9 cellular contexts compared by ENCODE assay signal in the genomic region with DNA sequence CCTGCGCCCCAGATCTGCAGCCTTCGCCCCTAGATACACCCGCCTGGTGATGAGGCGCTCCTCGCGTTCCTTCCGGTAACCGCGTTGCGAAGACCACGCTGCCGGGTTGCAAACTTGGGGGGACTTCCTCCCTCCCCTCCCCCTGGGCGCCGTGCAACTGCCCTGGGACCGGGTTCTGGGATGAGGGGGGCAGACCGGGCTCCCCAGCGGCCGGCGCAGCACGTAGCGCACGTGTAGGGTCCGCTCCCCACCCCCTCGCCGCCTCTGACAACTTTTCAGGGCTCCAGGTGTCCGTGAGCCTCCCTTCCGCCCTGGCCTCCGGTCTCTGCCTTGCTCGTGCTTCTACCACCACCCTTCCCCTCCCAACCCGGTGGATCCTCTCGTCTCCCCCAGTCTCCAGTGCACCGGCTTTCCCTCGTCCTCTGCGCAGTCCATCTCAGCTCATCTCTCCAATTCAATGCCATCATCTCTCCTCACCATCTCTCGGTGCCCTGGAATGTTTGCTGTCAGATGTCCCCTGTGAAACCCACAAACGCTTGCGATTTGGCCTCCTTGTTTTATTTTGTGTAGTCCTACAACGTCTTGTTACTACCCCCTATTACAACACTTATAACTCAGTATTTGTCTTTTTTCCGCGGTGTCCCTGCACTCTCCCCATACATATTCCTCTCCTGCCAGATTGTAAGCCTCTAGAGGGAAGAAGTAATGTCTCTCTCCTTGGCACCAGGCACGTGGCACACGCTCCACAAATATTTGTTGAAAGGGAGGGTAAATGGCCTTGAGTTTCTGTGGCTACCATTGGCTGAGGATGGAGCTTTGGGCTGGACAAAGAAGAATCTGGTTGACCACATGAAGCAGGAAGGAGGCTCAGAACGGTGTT. TPM values are rescaled to one million over a fixed set of nuclear protein-coding genes. Genes with fewer than 3 reads are reported as not detected.
DNase-seq lines count a peak whose midpoint lies in the region; ATAC-seq and TF ChIP-seq lines count a peak whose summit lies in the region.
"Had no signal": no experiment of that assay in that cellular context is flagged by ENCODE, and none has a peak within 500 bp of the region (broad histone marks: within the 10 kb centered on the region; RNA-seq: fewer than 3 reads in every experiment).

No MANE protein-coding gene starts in this region.

- peak overlapping the region; percentile 82 to 90 for H3K27ac Mint-ChIP-seq in natural killer cell

- peaks cover 26 to 45% of the 10 kb centered on the region in 2 donors for H3K4me1 Mint-ChIP-seq in natural killer cell

- DNase-seq in DMS 273 (lab: John Stamatoyannopoulos, UW; ENCODE audit: unreplicated experiment) = peak; percentile 62
- no peak for DNase-seq in DMS 273 treated with DMSO at 0.1 percent for 48 hours (lab: John Stamatoyannopoulos, UW)
- peak; percentile 22 to 34 for DNase-seq in activated CD4-positive, alpha-beta T cell treated with anti-CD3 and anti-CD28 coated beads for 4 hours
- peak; percentile 37 to 45 for DNase-seq in erythroblast (lab: John Stamatoyannopoulos, UW)
- no peak for DNase-seq in natural killer cell
- no peak for DNase-seq in NCI-H524 treated with DMSO at 0.1 percent for 48 hours (lab: John Stamatoyannopoulos, UW)
- no peak for DNase-seq in OCI-M1 (lab: John Stamatoyannopoulos, UW)

- intact Hi-C loops in natural killer cell (cut with micrococcal nuclease) = loop anchor here (2.0 to 10.0 kb wide), 2 partner anchors 77 to 857 kb away; partner anchors contain the start of genes RABIF and TIMM17A

- H3K4me3 Mint-ChIP-seq in natural killer cell = peak overlapping the region; percentile 84

- ATAC-seq in HG03045 (IDR thresholded peaks at IDR 0.05; ENCODE audit: unreplicated experiment) (peak; percentile 22), natural killer cell (peak; percentile 7 to 22 (median 11))

- no peaks in the 10 kb centered on the region for H3K27me3 Mint-ChIP-seq in natural killer cell (ENCODE audit: low read depth in 2 of 2)

- TF ChIP-seq POLR2A in erythroblast (IDR thresholded peaks at IDR 0.05; ENCODE audit: low read length) = no peak

- no peaks in the 10 kb centered on the region for H3K9me3 Mint-ChIP-seq in natural killer cell

- H3K36me3 Mint-ChIP-seq in natural killer cell = no peaks in the 10 kb centered on the region

- no peak for TF ChIP-seq CTCF in natural killer cell (IDR thresholded peaks at IDR 0.05)

RNA-seq across cellular contexts. Expression of gene PCAT6, which starts 0.8 kb away (rescaled TPM):
- total RNA-seq in natural killer cell = 1 to 10 TPM in 2 of 3 donors, not detected in 1; 1.1 to 1.5 TPM
- total RNA-seq: temporal lobe had no signal

RNA-seq across cellular contexts. Expression of gene KDM5B, which starts 3.3 kb away (rescaled TPM):
- total RNA-seq in natural killer cell = 100 to 1,000 TPM; 107 to 121 (median 108) TPM

Comparison
In these comparisons a context has a peak if more than half of its experiments do, and no peak if none do; other contexts are left out.
1. DNase-seq: peak in DMS 273 (single experiment), activated CD4-positive, alpha-beta T cell treated with anti-CD3 and anti-CD28 coated beads for 4 hours (2 of 2) and erythroblast (2 of 2); none in DMS 273 treated with DMSO at 0.1 percent for 48 hours (single experiment), natural killer cell (single experiment), NCI-H524 treated with DMSO at 0.1 percent for 48 hours (single experiment) and OCI-M1 (single experiment).